ENCODE assay signal across 10 cellular contexts in the genomic region with DNA sequence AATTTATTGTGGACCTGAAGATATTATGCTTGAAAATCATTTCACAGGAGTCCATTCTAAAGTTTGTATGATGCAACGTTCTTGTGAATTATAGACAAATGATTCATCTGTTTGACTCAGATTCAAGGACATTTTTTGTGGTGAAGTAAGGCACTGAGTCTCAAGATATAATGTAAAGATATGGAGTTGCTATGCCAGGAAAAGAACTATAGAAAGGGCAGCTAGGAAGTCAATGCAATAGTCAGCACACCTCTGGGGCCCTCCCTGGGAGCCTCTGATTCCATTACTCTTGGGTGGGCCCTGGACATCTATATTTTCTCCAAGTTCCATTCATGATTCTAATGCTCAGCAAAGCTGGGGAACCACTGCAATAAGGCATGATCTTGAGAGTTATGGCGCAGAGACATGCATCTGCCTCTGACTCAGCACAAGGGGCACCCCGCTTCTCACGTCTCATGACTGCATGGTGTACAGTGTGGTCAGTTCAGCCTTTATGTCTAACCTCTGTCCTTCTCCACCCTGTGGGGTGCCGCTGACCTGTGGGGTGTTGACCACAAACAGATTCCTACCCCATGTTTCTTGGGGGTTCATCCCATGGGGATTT. TPM values are rescaled to one million over a fixed set of nuclear protein-coding genes. Genes with fewer than 3 reads are reported as not detected.
A peak's percentile ranks its signal among the peaks of the same experiment; 100 is the strongest.
DNase-seq lines count a peak whose midpoint lies in the region; ATAC-seq and TF ChIP-seq lines count a peak whose summit lies in the region.
"Had no signal": no experiment of that assay in that cellular context is flagged by ENCODE, and none has a peak within 500 bp of the region (broad histone marks: within the 10 kb centered on the region; RNA-seq: fewer than 3 reads in every experiment).

No MANE protein-coding gene starts in this region.

- TF ChIP-seq POLR2A in lower leg skin (IDR thresholded peaks at IDR 0.05), result no peak

- H3K4me3 ChIP-seq in lower leg skin (ENCODE audit: low read depth, poor library complexity, severe bottlenecking), result no peak overlapping the region
- H3K4me3 ChIP-seq: GM12878 had no signal

- WGBS in lower leg skin, 2 donors, result 63 to 71% methylated on average over 5 of the region's 5 CpGs

- ATAC-seq in HG03565 (IDR thresholded peaks at IDR 0.05; ENCODE audit: unreplicated experiment) (no peak), left ventricle myocardium superior (no peak)
- ATAC-seq: GM12878 had no signal

- TF ChIP-seq CTCF in lower leg skin (IDR thresholded peaks at IDR 0.05), result no peak

- intact Hi-C loops in lower leg skin (cut with DNase I; ENCODE audit: low total_unique reads), result loop anchor here (10.0 kb wide), 1 partner anchor 55 kb away; no protein-coding TSS in a partner anchor
- intact Hi-C loops in left ventricle myocardium superior (cut with micrococcal nuclease), result no loop called here

- peak; percentile 58 for DNase-seq in NK-92 treated with Interleukin-12 subunit alpha and Interleukin-12 subunit beta, amount 100 ng/mL, for 24 hours (lab: John Stamatoyannopoulos, UW)
- DNase-seq in NK-92 (lab: John Stamatoyannopoulos, UW; ENCODE audit: unreplicated experiment) (no peak), MV-4-11 (lab: John Stamatoyannopoulos, UW) (peak; percentile 63), dermis blood vessel endothelial cell (peak; percentile 45), renal cortical epithelial cell (ENCODE audit: low read depth) (peak; percentile 74), lower leg skin (ENCODE audit: low spot score in 2 of 2) (no peak), left ventricle myocardium superior (no peak)
- DNase-seq: activated naive CD4-positive, alpha-beta T cell treated with anti-CD3 and anti-CD28 coated beads, Interleukin-2, amount 10 ng/mL, durations not matched to agents 7 days and 5 days had no signal

RNA-seq across cellular contexts. Expression of a gene that starts 34.1 kb away (rescaled TPM):
- total RNA-seq in dermis blood vessel endothelial cell (26.2 and 30.1 TPM in 2 replicates), renal cortical epithelial cell (20.8 and 35.3 TPM in 2 replicates), lower leg skin (100 to 1,000 TPM; 154 to 644 (median 289) TPM), left ventricle myocardium superior (43.8 TPM)

Comparison
In these comparisons a context has a peak if more than half of its experiments do, and no peak if none do; other contexts are left out.
1. DNase-seq: peak in NK-92 treated with Interleukin-12 subunit alpha and Interleukin-12 subunit beta, amount 100 ng/mL, for 24 hours (single experiment), MV-4-11 (single experiment), dermis blood vessel endothelial cell (single experiment) and renal cortical epithelial cell (single experiment); none in NK-92 (single experiment), lower leg skin (0 of 2) and left ventricle myocardium superior (single experiment).